Comparison of ENCODE assay signal across 1 cellular context in genomic region chr10:71253981-71254818, GRCh38.
TF ChIP-seq lines count a peak whose summit lies in the region.

No MANE protein-coding gene starts in this region.

TF ChIP-seq in WTC11, 78 proteins besides CTCF, POLR2A, EP300 and RAD21 (continued from another document):
- TF ChIP-seq USF2 (CRISPR knock-in tag; IDR thresholded peaks at IDR 0.05) (0 out of 2 replicates have a peak, but pooled peaks have one; percentile 7), TEAD4 (CRISPR knock-in tag; IDR thresholded peaks at IDR 0.05) (no peak), MAX (CRISPR knock-in tag; IDR thresholded peaks at IDR 0.05) (0 out of 2 replicates have a peak, but pooled peaks have one; percentile 32), ERG (CRISPR knock-in tag; IDR thresholded peaks at IDR 0.05) (no peak), CDX4 (CRISPR knock-in tag; IDR thresholded peaks at IDR 0.05; ENCODE audit: borderline replicate concordance) (no peak), IRF2 (CRISPR knock-in tag; IDR thresholded peaks at IDR 0.05; ENCODE audit: borderline replicate concordance, low read depth) (no peak), GABPB1 (CRISPR knock-in tag; IDR thresholded peaks at IDR 0.05) (no peak), NR2C2 (CRISPR knock-in tag; IDR thresholded peaks at IDR 0.05) (no peak), TEAD1 (CRISPR knock-in tag; IDR thresholded peaks at IDR 0.05) (peak; percentile 33; the same call in 1 of the 2 replicates), ZNF423 (CRISPR knock-in tag; IDR thresholded peaks at IDR 0.05) (peak; percentile 80; the same call in 1 of the 2 replicates), FOXJ3 (CRISPR knock-in tag; IDR thresholded peaks at IDR 0.05; ENCODE audit: borderline replicate concordance) (no peak), PRRX2 (CRISPR knock-in tag; IDR thresholded peaks at IDR 0.05) (no peak), ZBTB43 (CRISPR knock-in tag; IDR thresholded peaks at IDR 0.05) (no peak)
